ENCODE assay signal across 27 cellular contexts in the genomic region with DNA sequence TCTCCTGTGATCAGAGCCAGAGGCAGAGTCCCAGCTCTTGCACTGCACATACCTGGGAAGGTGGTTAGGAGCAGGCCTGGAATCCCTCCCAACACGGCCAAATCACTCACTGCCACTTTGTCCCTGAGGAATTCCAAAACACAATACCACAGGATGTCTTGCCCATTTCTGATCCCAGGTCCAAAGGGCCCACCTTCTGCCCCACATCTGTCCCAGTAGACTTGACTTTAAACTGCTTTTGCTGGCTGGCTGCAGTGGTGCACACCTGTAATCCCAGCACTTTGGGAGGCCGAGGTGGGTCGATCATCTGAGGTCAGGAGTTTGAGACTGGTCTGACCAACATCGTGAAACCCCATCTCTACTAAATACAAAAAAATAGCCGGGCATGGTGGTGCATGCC. TPM values are rescaled to one million over a fixed set of nuclear protein-coding genes. Genes with fewer than 3 reads are reported as not detected.
"Had no signal": no experiment of that assay in that cellular context is flagged by ENCODE, and none has a peak within 500 bp of the region (broad histone marks: within the 10 kb centered on the region; RNA-seq: fewer than 3 reads in every experiment).

No MANE protein-coding gene starts in this region.

- H3K4me3 ChIP-seq: esophagus squamous epithelium, gastroesophageal sphincter, left ventricle myocardium inferior, lung, psoas muscle, spleen, thoracic aorta, transverse colon had no signal

- H3K4me1 Mint-ChIP-seq: immature natural killer cell; naive B cell; stimulated activated naive CD8-positive, alpha-beta T cell treated with anti-CD3 and anti-CD28 coated beads, Interleukin-15, amount 100 ng/mL, for 72 hours had no signal

- DNase-seq: cortex of kidney; effector memory CD4-positive, alpha-beta T cell; esophagus squamous epithelium; foreskin fibroblast; glutamatergic neuron; immature natural killer cell; left cardiac atrium; left ventricle myocardium inferior; mesenchymal stem cell; naive B cell; occipital lobe; psoas muscle; retina; spleen; stimulated activated CD4-positive, alpha-beta T cell treated with anti-CD3 and anti-CD28 coated beads, Interleukin-15, amount 100 ng/mL, for 24 hours; stimulated activated CD4-positive, alpha-beta T cell treated with anti-CD3 and anti-CD28 coated beads, Interleukin-1b, Interleukin-23, amount 100 ng/mL, for 48 hours; stimulated activated CD4-positive, alpha-beta T cell treated with anti-CD3 and anti-CD28 coated beads, Interleukin-4, amount 100 ng/mL, for 4 hours; stimulated activated naive B cell treated with anti-CD40 and anti-IgM and Interleukin-4, amounts not matched to agents 10 μg/mL and 1 μg/mL and 100 μg/mL, for 72 hours; stimulated activated naive CD8-positive, alpha-beta T cell treated with anti-CD3 and anti-CD28 coated beads, Interleukin-15, amount 100 ng/mL, for 72 hours; transverse colon had no signal

- H3K27ac Mint-ChIP-seq: immature natural killer cell; naive B cell; nephron; stimulated activated naive B cell treated with anti-CD40 and anti-IgM and Interleukin-4, amounts not matched to agents 10 μg/mL and 1 μg/mL and 100 μg/mL, for 72 hours; stimulated activated naive CD8-positive, alpha-beta T cell treated with anti-CD3 and anti-CD28 coated beads, Interleukin-15, amount 100 ng/mL, for 72 hours had no signal

- H3K27me3 ChIP-seq: esophagus squamous epithelium, transverse colon had no signal

- H3K4me3 Mint-ChIP-seq: immature natural killer cell; naive B cell; nephron; stimulated activated naive B cell treated with anti-CD40 and anti-IgM and Interleukin-4, amounts not matched to agents 10 μg/mL and 1 μg/mL and 100 μg/mL, for 72 hours; stimulated activated naive CD8-positive, alpha-beta T cell treated with anti-CD3 and anti-CD28 coated beads, Interleukin-15, amount 100 ng/mL, for 72 hours had no signal

- H3K9me3 ChIP-seq: esophagus squamous epithelium, gastroesophageal sphincter, left ventricle myocardium inferior, psoas muscle, spleen, thoracic aorta, transverse colon had no signal

- H3K36me3 ChIP-seq: esophagus squamous epithelium, gastroesophageal sphincter, left ventricle myocardium inferior, spleen, thoracic aorta, transverse colon had no signal

- H3K27ac ChIP-seq: epithelial cell of prostate, esophagus squamous epithelium, gastroesophageal sphincter, left ventricle myocardium inferior, psoas muscle, spleen, thoracic aorta, transverse colon had no signal

- H3K36me3 Mint-ChIP-seq: immature natural killer cell; naive B cell; stimulated activated naive B cell treated with anti-CD40 and anti-IgM and Interleukin-4, amounts not matched to agents 10 μg/mL and 1 μg/mL and 100 μg/mL, for 72 hours had no signal

- H3K4me1 ChIP-seq: esophagus squamous epithelium, gastroesophageal sphincter, psoas muscle, spleen, transverse colon had no signal

- ATAC-seq: gastroesophageal sphincter; left cardiac atrium; psoas muscle; sciatic nerve; stimulated activated naive B cell treated with anti-CD40 and anti-IgM and Interleukin-4, amounts not matched to agents 10 μg/mL and 1 μg/mL and 100 μg/mL, for 72 hours; stimulated activated naive CD8-positive, alpha-beta T cell treated with anti-CD3 and anti-CD28 coated beads, Interleukin-15, amount 100 ng/mL, for 72 hours had no signal

- H3K9me3 Mint-ChIP-seq: nephron; stimulated activated naive CD8-positive, alpha-beta T cell treated with anti-CD3 and anti-CD28 coated beads, Interleukin-15, amount 100 ng/mL, for 72 hours had no signal

RNA-seq across cellular contexts. Expression of a gene that starts 18.9 kb away (rescaled TPM):
- polyA plus RNA-seq: immature natural killer cell, keratinocyte had no signal
